1 cellular context compared by ENCODE assay signal in the genomic region with DNA sequence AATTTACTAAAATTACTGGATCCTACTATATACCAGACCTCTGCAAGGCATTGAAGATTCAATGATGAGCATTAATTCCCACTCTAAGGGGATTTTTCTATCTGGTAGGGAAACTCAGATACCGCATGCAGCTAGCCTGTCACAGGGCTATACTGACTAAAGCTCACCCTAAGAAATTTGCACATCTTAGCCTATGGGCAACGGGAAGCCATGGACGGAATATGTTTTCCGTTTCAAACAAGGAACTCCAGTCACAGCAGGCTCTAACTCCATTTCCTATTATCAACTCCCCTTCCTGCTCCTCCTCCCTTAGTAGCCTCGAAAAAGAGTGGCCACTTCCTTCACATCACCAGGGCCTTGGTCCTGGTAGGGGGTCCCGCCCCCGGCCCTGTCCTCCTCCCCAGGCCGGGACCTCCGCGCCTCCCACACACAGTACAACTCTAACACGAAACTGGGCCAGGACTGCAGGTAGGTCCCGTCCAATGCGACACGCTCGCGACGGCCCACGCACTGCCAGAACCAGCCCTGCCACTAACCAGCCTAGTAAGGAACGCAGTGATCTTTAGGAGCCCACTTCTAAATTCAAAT.
TF ChIP-seq lines count a peak whose summit lies in the region.

No MANE protein-coding gene starts in this region.

TF ChIP-seq in HepG2, 621 proteins besides CTCF, POLR2A, EP300 and RAD21 (continued from another document):
- TF ChIP-seq, protein P1, sequence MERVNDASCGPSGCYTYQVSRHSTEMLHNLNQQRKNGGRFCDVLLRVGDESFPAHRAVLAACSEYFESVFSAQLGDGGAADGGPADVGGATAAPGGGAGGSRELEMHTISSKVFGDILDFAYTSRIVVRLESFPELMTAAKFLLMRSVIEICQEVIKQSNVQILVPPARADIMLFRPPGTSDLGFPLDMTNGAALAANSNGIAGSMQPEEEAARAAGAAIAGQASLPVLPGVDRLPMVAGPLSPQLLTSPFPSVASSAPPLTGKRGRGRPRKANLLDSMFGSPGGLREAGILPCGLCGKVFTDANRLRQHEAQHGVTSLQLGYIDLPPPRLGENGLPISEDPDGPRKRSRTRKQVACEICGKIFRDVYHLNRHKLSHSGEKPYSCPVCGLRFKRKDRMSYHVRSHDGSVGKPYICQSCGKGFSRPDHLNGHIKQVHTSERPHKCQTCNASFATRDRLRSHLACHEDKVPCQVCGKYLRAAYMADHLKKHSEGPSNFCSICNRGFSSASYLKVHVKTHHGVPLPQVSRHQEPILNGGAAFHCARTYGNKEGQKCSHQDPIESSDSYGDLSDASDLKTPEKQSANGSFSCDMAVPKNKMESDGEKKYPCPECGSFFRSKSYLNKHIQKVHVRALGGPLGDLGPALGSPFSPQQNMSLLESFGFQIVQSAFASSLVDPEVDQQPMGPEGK (CRISPR knock-in tag; IDR thresholded peaks at IDR 0.05), result no peak
- no peak for TF ChIP-seq MXD4 (CRISPR knock-in tag; IDR thresholded peaks at IDR 0.05)
